30 cellular contexts compared by ENCODE assay signal in genomic region chr22:21602579-21602978, GRCh38. TPM values are rescaled to one million over a fixed set of nuclear protein-coding genes. Genes with fewer than 3 reads are reported as not detected.
A peak's percentile ranks its signal among the peaks of the same experiment; 100 is the strongest.
DNase-seq lines count a peak whose midpoint lies in the region; ATAC-seq and TF ChIP-seq lines count a peak whose summit lies in the region.
"Had no signal": no experiment of that assay in that cellular context is flagged by ENCODE, and none has a peak within 500 bp of the region (broad histone marks: within the 10 kb centered on the region; RNA-seq: fewer than 3 reads in every experiment).

No MANE protein-coding gene starts in this region.

- H3K27ac Mint-ChIP-seq in stimulated activated naive CD8-positive, alpha-beta T cell treated with anti-CD3 and anti-CD28 coated beads, Interleukin-15, Interleukin-2, amounts not matched to agents 100 ng/mL and 50 ng/mL, for 24 hours, result peak overlapping the region; percentile 11
- peak overlapping the region; percentile 9 for H3K27ac Mint-ChIP-seq in activated T-helper 2 cell treated with anti-CD3 and anti-CD28 coated beads, Interferon-gamma antibody, Interleukin-2, Interleukin-4, amounts not matched to agents 10 μg/mL and 5 μg/mL and 100 μg/mL, durations not matched to agents 14 hours and 24 hours and 36 hours
- H3K27ac Mint-ChIP-seq in naive thymus-derived CD4-positive, alpha-beta T cell, result peak overlapping the region in 8 of 9 donors; percentile 15 to 77 (median 59)
- H3K27ac Mint-ChIP-seq: HFFc6 had no signal

- no peak for DNase-seq in stimulated activated naive CD8-positive, alpha-beta T cell treated with anti-CD3 and anti-CD28 coated beads, Interleukin-15, Interleukin-2, amounts not matched to agents 100 U/mL and 50 U/mL, for 24 hours
- DNase-seq in activated T-helper 2 cell treated with anti-CD3 and anti-CD28 coated beads, Interferon-gamma antibody, Interleukin-2, Interleukin-4, amounts not matched to agents 10 μg/mL and 5 μg/mL and 100 μg/mL, durations not matched to agents 14 hours and 24 hours and 36 hours (ENCODE audit: low spot score), result no peak
- no peak for DNase-seq in naive thymus-derived CD4-positive, alpha-beta T cell
- DNase-seq in AG20443 (ENCODE audit: low spot score) (no peak), esophagus muscularis mucosa (ENCODE audit: extremely low spot score) (no peak)
- DNase-seq: ACHN; activated CD4-positive, alpha-beta T cell treated with anti-CD3 and anti-CD28 coated beads for 1 hour; activated naive CD4-positive, alpha-beta T cell treated with anti-CD3 and anti-CD28 coated beads, Interleukin-2, amount 50 U/mL, for 16 hours; amniotic stem cell; BE2C; Caco-2; GM23248; HFFc6; hypothalamus; IMR-90; left colon; mucosa of descending colon; NCI-H146; NCI-H2107; NCI-H748 treated with DMSO at 0.1 percent for 48 hours; SHP77; stimulated activated naive CD4-positive, alpha-beta T cell treated with Interleukin-2 at 50 U/mL for 16 hours had no signal

- no peak for ATAC-seq in stimulated activated naive CD8-positive, alpha-beta T cell treated with anti-CD3 and anti-CD28 coated beads, Interleukin-15, Interleukin-2, amounts not matched to agents 100 U/mL and 50 U/mL, for 24 hours
- ATAC-seq in naive thymus-derived CD4-positive, alpha-beta T cell, result no peak
- no peak for ATAC-seq in HG02763 (IDR thresholded peaks at IDR 0.05; ENCODE audit: unreplicated experiment)
- ATAC-seq: left colon, mucosa of descending colon, Panc1 had no signal

- CTCF ChIA-PET in naive thymus-derived CD4-positive, alpha-beta T cell (lab: Charles Lee), result no interaction called here

- H3K27me3 ChIP-seq in naive thymus-derived CD4-positive, alpha-beta T cell (ENCODE audit: control insufficient read depth in 2 of 2, insufficient read depth in 2 of 2, low read length in 2 of 2), result no peaks in the 10 kb centered on the region
- no peaks in the 10 kb centered on the region for H3K27me3 ChIP-seq in esophagus muscularis mucosa
- H3K27me3 ChIP-seq: BE2C had no signal

- H3K4me1 ChIP-seq in naive thymus-derived CD4-positive, alpha-beta T cell (ENCODE audit: control insufficient read depth in 2 of 2, insufficient read depth in 2 of 2, low read length in 2 of 2), result peaks cover 0 to 6% of the 10 kb centered on the region in 2 donors
- peaks cover 14 to 39% (median 15%) of the 10 kb centered on the region in 4 donors for H3K4me1 ChIP-seq in esophagus muscularis mucosa
- H3K4me1 ChIP-seq: BE2C, Caco-2, parathyroid adenoma had no signal

- H3K27me3 Mint-ChIP-seq in stimulated activated naive CD8-positive, alpha-beta T cell treated with anti-CD3 and anti-CD28 coated beads, Interleukin-15, Interleukin-2, amounts not matched to agents 100 ng/mL and 50 ng/mL, for 24 hours, result no peaks in the 10 kb centered on the region
- H3K27me3 Mint-ChIP-seq in activated T-helper 2 cell treated with anti-CD3 and anti-CD28 coated beads, Interferon-gamma antibody, Interleukin-2, Interleukin-4, amounts not matched to agents 10 μg/mL and 5 μg/mL and 100 μg/mL, durations not matched to agents 14 hours and 24 hours and 36 hours (ENCODE audit: low read depth), result no peaks in the 10 kb centered on the region
- H3K27me3 Mint-ChIP-seq in naive thymus-derived CD4-positive, alpha-beta T cell, result no peaks in the 10 kb centered on the region
- H3K27me3 Mint-ChIP-seq: brain had no signal

- H3K36me3 ChIP-seq in naive thymus-derived CD4-positive, alpha-beta T cell (ENCODE audit: control insufficient read depth in 2 of 3, insufficient read depth in 3 of 3, low read length in 3 of 3), result peaks cover 0 to 13% (median 0%) of the 10 kb centered on the region in 3 experiments
- peaks cover 0 to 6% (median 0%) of the 10 kb centered on the region in 4 donors for H3K36me3 ChIP-seq in esophagus muscularis mucosa
- H3K36me3 ChIP-seq: thoracic aorta had no signal

- H3K4me3 ChIP-seq in naive thymus-derived CD4-positive, alpha-beta T cell (ENCODE audit: low read length), result no peak overlapping the region
- H3K4me3 ChIP-seq in esophagus muscularis mucosa, result no peak overlapping the region
- H3K4me3 ChIP-seq: GM23248, mucosa of descending colon, skin epidermis, thoracic aorta had no signal

- TF ChIP-seq POLR2A in esophagus muscularis mucosa (IDR thresholded peaks at IDR 0.05; ENCODE audit: low read depth), result no peak

- POLR2A ChIA-PET in naive thymus-derived CD4-positive, alpha-beta T cell (lab: Charles Lee), result no interaction called here

- H3K4me1 Mint-ChIP-seq in stimulated activated naive CD8-positive, alpha-beta T cell treated with anti-CD3 and anti-CD28 coated beads, Interleukin-15, Interleukin-2, amounts not matched to agents 100 ng/mL and 50 ng/mL, for 24 hours (ENCODE audit: low read depth), result peaks cover 42% of the 10 kb centered on the region
- H3K4me1 Mint-ChIP-seq in activated T-helper 2 cell treated with anti-CD3 and anti-CD28 coated beads, Interferon-gamma antibody, Interleukin-2, Interleukin-4, amounts not matched to agents 10 μg/mL and 5 μg/mL and 100 μg/mL, durations not matched to agents 14 hours and 24 hours and 36 hours (ENCODE audit: low read depth), result peaks cover 7% of the 10 kb centered on the region
- peaks cover 26 to 54% (median 52%) of the 10 kb centered on the region in 7 donors for H3K4me1 Mint-ChIP-seq in naive thymus-derived CD4-positive, alpha-beta T cell

- H3K27ac ChIP-seq in naive thymus-derived CD4-positive, alpha-beta T cell (ENCODE audit: low read depth, low read length), result no peak overlapping the region
- no peak overlapping the region for H3K27ac ChIP-seq in esophagus muscularis mucosa (replicated peaks in 1 of 4)
- H3K27ac ChIP-seq: GM23248, parathyroid adenoma, skin epidermis, thoracic aorta had no signal

- H3K9me3 ChIP-seq in naive thymus-derived CD4-positive, alpha-beta T cell (ENCODE audit: control insufficient read depth in 2 of 3, low read length in 3 of 3), result no peaks in the 10 kb centered on the region
- H3K9me3 ChIP-seq in esophagus muscularis mucosa, result no peaks in the 10 kb centered on the region
- H3K9me3 ChIP-seq: BE2C, Caco-2, mucosa of descending colon, thoracic aorta had no signal

- H3K4me3 Mint-ChIP-seq in stimulated activated naive CD8-positive, alpha-beta T cell treated with anti-CD3 and anti-CD28 coated beads, Interleukin-15, Interleukin-2, amounts not matched to agents 100 ng/mL and 50 ng/mL, for 24 hours, result no peak overlapping the region
- no peak overlapping the region for H3K4me3 Mint-ChIP-seq in activated T-helper 2 cell treated with anti-CD3 and anti-CD28 coated beads, Interferon-gamma antibody, Interleukin-2, Interleukin-4, amounts not matched to agents 10 μg/mL and 5 μg/mL and 100 μg/mL, durations not matched to agents 14 hours and 24 hours and 36 hours (ENCODE audit: low read depth)
- H3K4me3 Mint-ChIP-seq in naive thymus-derived CD4-positive, alpha-beta T cell, result peak overlapping the region in 1 of 10 donors; percentile 31
- H3K4me3 Mint-ChIP-seq: brain, HFFc6 had no signal

- WGBS in esophagus muscularis mucosa, result 98% methylated on average over 6 of the region's 6 CpGs

- intact Hi-C loops in activated T-helper 2 cell treated with anti-CD3 and anti-CD28 coated beads, Interferon-gamma antibody, Interleukin-2, Interleukin-4, amounts not matched to agents 10 μg/mL and 5 μg/mL and 100 μg/mL, durations not matched to agents 14 hours and 24 hours and 36 hours (cut with micrococcal nuclease), result no loop called here
- intact Hi-C loops in naive thymus-derived CD4-positive, alpha-beta T cell (cut with micrococcal nuclease), result no loop called here
- intact Hi-C loops in esophagus muscularis mucosa (cut with DNase I), result no loop called here

- no peaks in the 10 kb centered on the region for H3K9me3 Mint-ChIP-seq in stimulated activated naive CD8-positive, alpha-beta T cell treated with anti-CD3 and anti-CD28 coated beads, Interleukin-15, Interleukin-2, amounts not matched to agents 100 ng/mL and 50 ng/mL, for 24 hours
- no peaks in the 10 kb centered on the region for H3K9me3 Mint-ChIP-seq in activated T-helper 2 cell treated with anti-CD3 and anti-CD28 coated beads, Interferon-gamma antibody, Interleukin-2, Interleukin-4, amounts not matched to agents 10 μg/mL and 5 μg/mL and 100 μg/mL, durations not matched to agents 14 hours and 24 hours and 36 hours
- H3K9me3 Mint-ChIP-seq in naive thymus-derived CD4-positive, alpha-beta T cell, result no peaks in the 10 kb centered on the region
- H3K9me3 Mint-ChIP-seq: brain, HFFc6 had no signal

- no peak for TF ChIP-seq CTCF in esophagus muscularis mucosa (IDR thresholded peaks at IDR 0.05)

- peaks cover 28% of the 10 kb centered on the region for H3K36me3 Mint-ChIP-seq in stimulated activated naive CD8-positive, alpha-beta T cell treated with anti-CD3 and anti-CD28 coated beads, Interleukin-15, Interleukin-2, amounts not matched to agents 100 ng/mL and 50 ng/mL, for 24 hours (ENCODE audit: low read depth)
- H3K36me3 Mint-ChIP-seq in activated T-helper 2 cell treated with anti-CD3 and anti-CD28 coated beads, Interferon-gamma antibody, Interleukin-2, Interleukin-4, amounts not matched to agents 10 μg/mL and 5 μg/mL and 100 μg/mL, durations not matched to agents 14 hours and 24 hours and 36 hours (ENCODE audit: low read depth), result peaks cover 22% of the 10 kb centered on the region
- H3K36me3 Mint-ChIP-seq in naive thymus-derived CD4-positive, alpha-beta T cell, result peaks cover 0 to 16% (median 0%) of the 10 kb centered on the region in 5 donors

- no peak for TF ChIP-seq EP300 in esophagus muscularis mucosa (IDR thresholded peaks at IDR 0.05)

RNA-seq across cellular contexts. Expression of gene YDJC, which starts 27.2 kb away (rescaled TPM):
- total RNA-seq in activated T-helper 2 cell treated with anti-CD3 and anti-CD28 coated beads, Interferon-gamma antibody, Interleukin-2, Interleukin-4, amounts not matched to agents 10 μg/mL and 5 μg/mL and 100 μg/mL, durations not matched to agents 14 hours and 24 hours and 36 hours, result 44.3 and 49.6 TPM in 2 replicates
- 10 to 100 TPM; 29.0 to 56.0 (median 38.0) TPM for total RNA-seq in naive thymus-derived CD4-positive, alpha-beta T cell
- 10 to 100 TPM; 51.4 to 75.8 TPM for polyA plus RNA-seq in naive thymus-derived CD4-positive, alpha-beta T cell
- 10 to 100 TPM; 13.7 to 33.7 (median 26.2) TPM for total RNA-seq in esophagus muscularis mucosa

RNA-seq across cellular contexts. Expression of gene CCDC116, which starts 30.0 kb away (rescaled TPM):
- 0.59 and 0.78 TPM in 2 replicates for total RNA-seq in activated T-helper 2 cell treated with anti-CD3 and anti-CD28 coated beads, Interferon-gamma antibody, Interleukin-2, Interleukin-4, amounts not matched to agents 10 μg/mL and 5 μg/mL and 100 μg/mL, durations not matched to agents 14 hours and 24 hours and 36 hours
- under 1 TPM in 4 of 5 experiments, not detected in 1; 0.21 to 0.43 (median 0.27) TPM for total RNA-seq in naive thymus-derived CD4-positive, alpha-beta T cell
- not detected for polyA plus RNA-seq in naive thymus-derived CD4-positive, alpha-beta T cell
- under 1 TPM; 0.26 to 0.99 (median 0.55) TPM for total RNA-seq in esophagus muscularis mucosa
- total RNA-seq: Caco-2, lung microvascular endothelial cell had no signal

RNA-seq across cellular contexts. Expression of gene UBE2L3, which starts 35.1 kb away (rescaled TPM):
- 63.5 and 65.5 TPM in 2 replicates for total RNA-seq in activated T-helper 2 cell treated with anti-CD3 and anti-CD28 coated beads, Interferon-gamma antibody, Interleukin-2, Interleukin-4, amounts not matched to agents 10 μg/mL and 5 μg/mL and 100 μg/mL, durations not matched to agents 14 hours and 24 hours and 36 hours
- total RNA-seq in naive thymus-derived CD4-positive, alpha-beta T cell, result 10 to 100 TPM; 22.5 to 55.0 (median 34.2) TPM
- polyA plus RNA-seq in naive thymus-derived CD4-positive, alpha-beta T cell, result 100 to 1,000 TPM in 1 of 2 donors, 10 to 100 TPM in 1; 89.8 to 101 TPM
- 10 to 100 TPM; 47.3 to 84.7 (median 65.2) TPM for total RNA-seq in esophagus muscularis mucosa

RNA-seq across cellular contexts. Expression of gene SDF2L1, which starts 39.5 kb away (rescaled TPM):
- 95.6 and 97.9 TPM in 2 replicates for total RNA-seq in activated T-helper 2 cell treated with anti-CD3 and anti-CD28 coated beads, Interferon-gamma antibody, Interleukin-2, Interleukin-4, amounts not matched to agents 10 μg/mL and 5 μg/mL and 100 μg/mL, durations not matched to agents 14 hours and 24 hours and 36 hours
- total RNA-seq in naive thymus-derived CD4-positive, alpha-beta T cell, result 10 to 100 TPM; 22.1 to 99.8 (median 31.7) TPM
- 10 to 100 TPM; 70.2 to 72.4 TPM for polyA plus RNA-seq in naive thymus-derived CD4-positive, alpha-beta T cell
- 10 to 100 TPM; 22.4 to 40.8 (median 29.3) TPM for total RNA-seq in esophagus muscularis mucosa

RNA-seq across cellular contexts. Expression of gene RIMBP3C, which starts 51.3 kb away (rescaled TPM):
- 0.18 and 0.34 TPM in 2 replicates for total RNA-seq in activated T-helper 2 cell treated with anti-CD3 and anti-CD28 coated beads, Interferon-gamma antibody, Interleukin-2, Interleukin-4, amounts not matched to agents 10 μg/mL and 5 μg/mL and 100 μg/mL, durations not matched to agents 14 hours and 24 hours and 36 hours
- total RNA-seq in naive thymus-derived CD4-positive, alpha-beta T cell, result 1 to 10 TPM in 2 of 5 experiments, under 1 TPM in 3; 0.27 to 4.4 (median 0.77) TPM
- polyA plus RNA-seq in naive thymus-derived CD4-positive, alpha-beta T cell, result 1 to 10 TPM in 1 of 2 donors, under 1 TPM in 1; 0.22 to 1.4 TPM
- not detected for total RNA-seq in esophagus muscularis mucosa
- polyA plus RNA-seq: GM23248 had no signal

Comparison
In these comparisons a context has a peak if more than half of its experiments do, and no peak if none do; other contexts are left out.
1. H3K27ac Mint-ChIP-seq: peak in every context shown above with its lines; median percentile 59 in naive thymus-derived CD4-positive, alpha-beta T cell; 11 in stimulated activated naive CD8-positive, alpha-beta T cell treated with anti-CD3 and anti-CD28 coated beads, Interleukin-15, Interleukin-2, amounts not matched to agents 100 ng/mL and 50 ng/mL, for 24 hours; 9 in activated T-helper 2 cell treated with anti-CD3 and anti-CD28 coated beads, Interferon-gamma antibody, Interleukin-2, Interleukin-4, amounts not matched to agents 10 μg/mL and 5 μg/mL and 100 μg/mL, durations not matched to agents 14 hours and 24 hours and 36 hours.